Comparison of ENCODE assay signal across 39 cellular contexts in genomic region chr1:199780091-199780490, GRCh38.
"Had no signal": no experiment of that assay in that cellular context is flagged by ENCODE, and none has a peak within 500 bp of the region (broad histone marks: within the 10 kb centered on the region; RNA-seq: fewer than 3 reads in every experiment).

No MANE protein-coding gene starts in this region.

- ATAC-seq: activated naive CD8-positive, alpha-beta T cell treated with anti-CD3 and anti-CD28 coated beads, Interleukin-2, amount 50 U/mL, for 24 hours; activated T-cell treated with anti-CD3 and anti-CD28 coated beads, Interleukin-2, amount 50 U/mL, for 4 hours; activated T-cell treated with anti-CD3 and anti-CD28 coated beads, Interleukin-2, amount 50 U/mL, for 72 hours; activated T-helper 17 cell treated with anti-CD3 and anti-CD28 coated beads, Interleukin-2, amount 50 U/mL, for 72 hours; body of pancreas had no signal

- H3K9me3 ChIP-seq: adrenal gland, ascending aorta, breast epithelium had no signal

- FAIRE-seq: astrocyte, bronchial epithelial cell had no signal

- DNase-seq: activated effector memory CD4-positive, alpha-beta T cell treated with anti-CD3 and anti-CD28 coated beads, Interleukin-2, amount 50 U/mL, for 16 hours; activated effector memory CD4-positive, alpha-beta T cell treated with Interleukin-2 at 50 U/mL for 16 hours; activated gamma-delta T cell; activated gamma-delta T cell treated with Interleukin-2 at 50 U/mL for 16 hours; activated naive CD4-positive, alpha-beta T cell; activated naive CD4-positive, alpha-beta T cell treated with anti-CD3 and anti-CD28 coated beads for 36 hours; activated naive CD4-positive, alpha-beta T cell treated with anti-CD3 and anti-CD28 coated beads, Interleukin-2, amount 10 ng/mL, durations not matched to agents 7 days and 5 days; activated naive CD4-positive, alpha-beta T cell treated with anti-CD3 and anti-CD28 coated beads, Interleukin-2, amount 50 U/mL, for 16 hours; activated naive CD4-positive, alpha-beta T cell treated with Interleukin-2 at 50 U/mL for 16 hours; activated naive CD8-positive, alpha-beta T cell treated with anti-CD3 and anti-CD28 coated beads for 36 hours; activated naive CD8-positive, alpha-beta T cell treated with anti-CD3 and anti-CD28 coated beads, Interleukin-2, amount 10 ng/mL, durations not matched to agents 7 days and 5 days; activated naive CD8-positive, alpha-beta T cell treated with anti-CD3 and anti-CD28 coated beads, Interleukin-2, amount 50 U/mL, for 24 hours; activated T-cell treated with anti-CD3 and anti-CD28 coated beads, Interleukin-2, amount 50 U/mL, for 1 hour; activated T-cell treated with anti-CD3 and anti-CD28 coated beads, Interleukin-2, amount 50 U/mL, for 24 hours; activated T-cell treated with anti-CD3 and anti-CD28 coated beads, Interleukin-2, amount 50 U/mL, for 4 hours; activated T-cell treated with anti-CD3 and anti-CD28 coated beads, Interleukin-2, amount 50 U/mL, for 48 hours; activated T-cell treated with anti-CD3 and anti-CD28 coated beads, Interleukin-2, amount 50 U/mL, for 72 hours; adrenal gland; amniotic stem cell; amygdala; anterior cingulate cortex; aorta; body of pancreas; brain microvascular endothelial cell; caudate nucleus; central memory CD4-positive, alpha-beta T cell; cerebellar nuclear complex had no signal

- H3K36me3 Mint-ChIP-seq: activated naive CD4-positive, alpha-beta T cell treated with anti-CD3 and anti-CD28 coated beads, Interleukin-2, amount 10 ng/mL, durations not matched to agents 7 days and 5 days; activated naive CD4-positive, alpha-beta T cell treated with anti-CD3 and anti-CD28 coated beads, Interleukin-2, amount 50 U/mL, for 24 hours; activated naive CD8-positive, alpha-beta T cell; activated naive CD8-positive, alpha-beta T cell treated with anti-CD3 and anti-CD28 coated beads for 36 hours; activated naive CD8-positive, alpha-beta T cell treated with anti-CD3 and anti-CD28 coated beads, Interleukin-2, amount 10 ng/mL, durations not matched to agents 7 days and 5 days; brain had no signal

- H3K27ac ChIP-seq: adrenal gland, ascending aorta, body of pancreas, brain microvascular endothelial cell, breast epithelium, cardiac muscle cell had no signal

- H3K27me3 ChIP-seq: adrenal gland, ascending aorta, body of pancreas, brain microvascular endothelial cell, breast epithelium, cardiac muscle cell had no signal

- H3K27ac Mint-ChIP-seq: activated naive CD4-positive, alpha-beta T cell treated with anti-CD3 and anti-CD28 coated beads for 36 hours; activated naive CD4-positive, alpha-beta T cell treated with anti-CD3 and anti-CD28 coated beads, Interleukin-2, amount 10 ng/mL, durations not matched to agents 7 days and 5 days; activated naive CD4-positive, alpha-beta T cell treated with anti-CD3 and anti-CD28 coated beads, Interleukin-2, amount 50 U/mL, for 24 hours; activated naive CD8-positive, alpha-beta T cell; activated naive CD8-positive, alpha-beta T cell treated with anti-CD3 and anti-CD28 coated beads for 36 hours; activated naive CD8-positive, alpha-beta T cell treated with anti-CD3 and anti-CD28 coated beads, Interleukin-2, amount 10 ng/mL, durations not matched to agents 7 days and 5 days; activated naive CD8-positive, alpha-beta T cell treated with anti-CD3 and anti-CD28 coated beads, Interleukin-2, amount 50 U/mL, for 24 hours; activated T-cell treated with anti-CD3 and anti-CD28 coated beads, Interleukin-2, amount 50 U/mL, for 24 hours; activated T-cell treated with anti-CD3 and anti-CD28 coated beads, Interleukin-2, amount 50 U/mL, for 72 hours; activated T-helper 1 cell treated with anti-CD3 and anti-CD28 coated beads, Interleukin-12 subunit alpha, Interleukin-12 subunit beta, Interleukin-2, Interleukin-4 antibody, amounts not matched to agents 30 ng/mL and 10 ng/mL and 1 ng/mL, durations not matched to agents 14 hours and 24 hours and 36 hours; activated T-helper 17 cell treated with anti-CD3 and anti-CD28 coated beads, Interleukin-2, amount 50 U/mL, for 72 hours; activated T-helper 2 cell treated with anti-CD3 and anti-CD28 coated beads, Interferon-gamma antibody, Interleukin-2, Interleukin-4, amounts not matched to agents 10 μg/mL and 5 μg/mL and 100 μg/mL, durations not matched to agents 14 hours and 24 hours and 36 hours; brain had no signal

- H3K9me3 Mint-ChIP-seq: activated naive CD4-positive, alpha-beta T cell treated with anti-CD3 and anti-CD28 coated beads for 36 hours; activated naive CD4-positive, alpha-beta T cell treated with anti-CD3 and anti-CD28 coated beads, Interleukin-2, amount 10 ng/mL, durations not matched to agents 7 days and 5 days; activated naive CD4-positive, alpha-beta T cell treated with anti-CD3 and anti-CD28 coated beads, Interleukin-2, amount 50 U/mL, for 24 hours; activated naive CD8-positive, alpha-beta T cell treated with anti-CD3 and anti-CD28 coated beads for 36 hours; activated naive CD8-positive, alpha-beta T cell treated with anti-CD3 and anti-CD28 coated beads, Interleukin-2, amount 10 ng/mL, durations not matched to agents 7 days and 5 days; activated naive CD8-positive, alpha-beta T cell treated with anti-CD3 and anti-CD28 coated beads, Interleukin-2, amount 50 U/mL, for 24 hours; activated T-cell treated with anti-CD3 and anti-CD28 coated beads, Interleukin-2, amount 50 U/mL, for 24 hours; activated T-cell treated with anti-CD3 and anti-CD28 coated beads, Interleukin-2, amount 50 U/mL, for 4 hours; activated T-cell treated with anti-CD3 and anti-CD28 coated beads, Interleukin-2, amount 50 U/mL, for 72 hours; activated T-helper 1 cell treated with anti-CD3 and anti-CD28 coated beads, Interleukin-12 subunit alpha, Interleukin-12 subunit beta, Interleukin-2, Interleukin-4 antibody, amounts not matched to agents 30 ng/mL and 10 ng/mL and 1 ng/mL, durations not matched to agents 14 hours and 24 hours and 36 hours; activated T-helper 17 cell treated with anti-CD3 and anti-CD28 coated beads, Interleukin-2, amount 50 U/mL, for 72 hours; activated T-helper 2 cell treated with anti-CD3 and anti-CD28 coated beads, Interferon-gamma antibody, Interleukin-2, Interleukin-4, amounts not matched to agents 10 μg/mL and 5 μg/mL and 100 μg/mL, durations not matched to agents 14 hours and 24 hours and 36 hours; brain; central memory CD8-positive, alpha-beta T cell had no signal

- H3K4me1 ChIP-seq: adrenal gland, ascending aorta, body of pancreas, breast epithelium had no signal

- H3K36me3 ChIP-seq: adrenal gland, ascending aorta, brain microvascular endothelial cell, breast epithelium, cardiac muscle cell had no signal

- H3K4me3 ChIP-seq: adrenal gland, ascending aorta, body of pancreas, breast epithelium, cardiac muscle cell had no signal
